In the genomic region with DNA sequence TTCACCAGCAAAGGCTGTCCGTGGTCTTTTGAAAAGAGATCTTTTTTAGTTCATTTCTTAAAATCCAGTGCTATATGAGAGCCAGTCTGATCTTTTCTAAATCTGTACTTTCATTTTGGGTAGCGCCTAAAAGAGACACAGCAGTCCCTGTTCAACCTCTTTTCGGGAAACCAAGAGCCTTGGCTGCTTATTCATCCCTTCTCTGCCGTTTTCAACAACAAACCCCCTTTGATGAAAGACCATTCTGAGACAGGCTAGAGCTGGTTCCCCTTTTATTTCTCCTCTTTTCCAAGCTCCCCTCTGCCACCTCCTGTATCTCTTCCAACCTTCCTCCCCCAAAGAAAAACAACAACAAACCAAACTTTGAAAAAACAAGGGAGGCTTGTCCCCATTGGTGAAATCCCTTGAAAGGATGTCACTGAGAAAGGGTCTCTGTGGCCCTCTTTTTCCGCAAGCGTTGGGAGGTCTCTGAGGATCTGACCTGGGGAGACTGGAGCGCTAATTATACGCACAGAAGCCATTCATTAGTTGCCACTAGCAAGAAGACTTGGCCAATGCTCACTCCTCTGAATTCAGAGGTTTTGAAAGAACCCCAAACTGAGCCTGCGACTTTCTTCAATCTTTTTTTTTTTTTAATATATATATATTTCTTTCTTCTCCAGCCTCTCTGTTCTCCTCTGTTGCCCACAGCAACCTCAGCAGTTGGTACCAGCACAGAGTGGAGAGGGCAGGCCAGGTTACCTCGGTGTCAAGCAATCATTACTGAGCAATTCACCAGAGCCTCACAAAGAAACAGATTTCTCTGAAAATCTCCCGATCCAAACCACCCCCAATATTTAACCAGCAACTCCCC, we compare ENCODE assay signal across 7 cellular contexts.
DNase-seq lines count a peak whose midpoint lies in the region; ATAC-seq and TF ChIP-seq lines count a peak whose summit lies in the region.

No MANE protein-coding gene starts in this region.

- H3K27me3 ChIP-seq in GM23338 (ENCODE audit: insufficient read depth) (no peaks in the 10 kb centered on the region), esophagus muscularis mucosa (no peaks in the 10 kb centered on the region), rectal smooth muscle tissue (ENCODE audit: control insufficient read depth, insufficient read depth, low read length) (no peaks in the 10 kb centered on the region)

- H3K36me3 ChIP-seq in GM23338 (ENCODE audit: insufficient read depth): no peaks in the 10 kb centered on the region
- H3K36me3 ChIP-seq in esophagus muscularis mucosa: no peaks in the 10 kb centered on the region
- H3K36me3 ChIP-seq in rectal smooth muscle tissue (ENCODE audit: control insufficient read depth, insufficient read depth, low read length): no peaks in the 10 kb centered on the region

- H3K9me2 ChIP-seq in GM23338 (ENCODE audit: insufficient read depth): no peaks in the 10 kb centered on the region

- H3K4me1 Mint-ChIP-seq in GM23338: peaks cover 56% of the 10 kb centered on the region
- peaks cover 79 to 88% (median 86%) of the 10 kb centered on the region in 3 donors for H3K4me1 Mint-ChIP-seq in T-cell

- POLR2A ChIA-PET in T-cell (lab: Charles Lee): interaction anchor here (0.5 to 0.6 kb wide), 2 partner anchors 89 to 577 kb away, joined by 3 to 12 read pairs; no protein-coding TSS in a partner anchor

- H3K4me3 ChIP-seq in GM23338 (no peak overlapping the region), esophagus muscularis mucosa (peak overlapping the region in 1 of 4 donors; percentile 3), rectal smooth muscle tissue (ENCODE audit: low read length) (no peak overlapping the region)

- TF ChIP-seq CTCF in GM23338 (conservative IDR thresholded peaks at IDR 0.05; ENCODE audit: low read depth in 2 of 2) (no peak), esophagus muscularis mucosa (IDR thresholded peaks at IDR 0.05) (no peak)

- H3K4me1 ChIP-seq in GM23338 (ENCODE audit: insufficient read depth): peaks cover 28% of the 10 kb centered on the region
- peaks cover 29 to 80% (median 73%) of the 10 kb centered on the region in 4 donors for H3K4me1 ChIP-seq in esophagus muscularis mucosa
- no peaks in the 10 kb centered on the region for H3K4me1 ChIP-seq in rectal smooth muscle tissue (ENCODE audit: control insufficient read depth, insufficient read depth, low read length)

- H3K9me3 ChIP-seq in esophagus muscularis mucosa: no peaks in the 10 kb centered on the region

- TF ChIP-seq EP300 in esophagus muscularis mucosa (IDR thresholded peaks at IDR 0.05): no peak

- peaks cover 4% of the 10 kb centered on the region; the same call in 1 of the 2 replicates for H4K20me1 ChIP-seq in GM23338 (replicated peaks; ENCODE audit: insufficient read depth)

- no peak overlapping the region for H2AFZ ChIP-seq in GM23338

- intact Hi-C loops in esophagus muscularis mucosa (cut with DNase I): loop anchor here (10.0 kb wide), 1 partner anchor 156 kb away; no protein-coding TSS in a partner anchor

- H3K9me3 Mint-ChIP-seq in GM23338 (no peaks in the 10 kb centered on the region), T-cell (no peaks in the 10 kb centered on the region)

- DNase-seq in GM23338 (ENCODE audit: low spot score): no peak
- DNase-seq in T-cell: peak in 11 of 34 experiments; percentile 8 to 46 (median 24)
- DNase-seq in esophagus muscularis mucosa (ENCODE audit: extremely low spot score): no peak
- DNase-seq in activated gamma-delta T cell treated with Interleukin-2 at 50 U/mL for 16 hours: no peak
- DNase-seq in NCI-H1092 (lab: John Stamatoyannopoulos, UW): no peak
- DNase-seq in NCI-H2107 (lab: John Stamatoyannopoulos, UW): no peak

- H3K4me3 Mint-ChIP-seq in GM23338: no peak overlapping the region
- H3K4me3 Mint-ChIP-seq in T-cell: peak overlapping the region; percentile 68 to 80 (median 77)

- WGBS in esophagus muscularis mucosa: 86% methylated on average over 11 of the region's 11 CpGs

- CTCF ChIA-PET in T-cell (lab: Charles Lee): interaction anchor here (0.6 to 1.4 kb wide), 4 partner anchors 57 to 104 kb away, joined by 3 to 5 read pairs (median 4); no protein-coding TSS in a partner anchor

- TF ChIP-seq POLR2A in esophagus muscularis mucosa (IDR thresholded peaks at IDR 0.05; ENCODE audit: low read depth): no peak

- no peak overlapping the region for H3K4me2 ChIP-seq in GM23338

- H3F3A ChIP-seq in GM23338 (replicated peaks; ENCODE audit: low read depth): peaks cover 4% of the 10 kb centered on the region; the same call in 1 of the 2 replicates

- no peak overlapping the region for H3K9ac ChIP-seq in rectal smooth muscle tissue (ENCODE audit: low read length)

- H3K79me2 ChIP-seq in GM23338 (replicated peaks; ENCODE audit: insufficient read depth): peaks cover 83% of the 10 kb centered on the region

- peak overlapping the region; percentile 57 for H3K27ac ChIP-seq in GM23338 (ENCODE audit: low read depth)
- peak overlapping the region; percentile 49 to 59 (median 54) for H3K27ac ChIP-seq in esophagus muscularis mucosa (replicated peaks in 1 of 4)
- peak overlapping the region; percentile 27 for H3K27ac ChIP-seq in rectal smooth muscle tissue (ENCODE audit: low read depth, low read length)

- ATAC-seq in GM23338: no peak
- ATAC-seq in T-cell (replicated peaks in 1 of 4): peak in 1 of 4 experiments; percentile 26

- no peaks in the 10 kb centered on the region for H3K36me3 Mint-ChIP-seq in GM23338 (ENCODE audit: low read depth)
- H3K36me3 Mint-ChIP-seq in T-cell: peaks cover 4% of the 10 kb centered on the region

- H3K27me3 Mint-ChIP-seq in GM23338 (ENCODE audit: insufficient read depth, low read depth, poor library complexity) (peaks cover 10% of the 10 kb centered on the region), T-cell (no peaks in the 10 kb centered on the region)

- H3K27ac Mint-ChIP-seq in GM23338: peak overlapping the region; percentile 11
- H3K27ac Mint-ChIP-seq in T-cell: peak overlapping the region; percentile 94 to 98

TF ChIP-seq in GM23338, 12 proteins besides CTCF, POLR2A, EP300 and RAD21:
- TF ChIP-seq ZNF331 (CRISPR knock-in tag; IDR thresholded peaks at IDR 0.05; ENCODE audit: low read depth) (no peak), ETS1 (IDR thresholded peaks at IDR 0.05) (no peak), ZNF114 (CRISPR knock-in tag; IDR thresholded peaks at IDR 0.05) (no peak), CREB1 (CRISPR knock-in tag; IDR thresholded peaks at IDR 0.05; ENCODE audit: low read depth) (no peak), JUNB (IDR thresholded peaks at IDR 0.05; ENCODE audit: unreplicated experiment) (no peak), EZH2 (IDR thresholded peaks at IDR 0.05; ENCODE audit: low read depth, unreplicated experiment) (no peak), STAT1 (IDR thresholded peaks at IDR 0.05; ENCODE audit: unreplicated experiment) (no peak), REST (IDR thresholded peaks at IDR 0.05; ENCODE audit: unreplicated experiment) (no peak), POLR2AphosphoS5 (IDR thresholded peaks at IDR 0.05; ENCODE audit: low read depth) (no peak), EZH2phosphoT487 (IDR thresholded peaks at IDR 0.05; ENCODE audit: unreplicated experiment) (no peak)
